27 cellular contexts compared by ENCODE assay signal in genomic region chr3:52856666-52857065, GRCh38. TPM values are rescaled to one million over a fixed set of nuclear protein-coding genes. Genes with fewer than 3 reads are reported as not detected.
DNase-seq lines count a peak whose midpoint lies in the region; ATAC-seq and TF ChIP-seq lines count a peak whose summit lies in the region.
"Had no signal": no experiment of that assay in that cellular context is flagged by ENCODE, and none has a peak within 500 bp of the region (broad histone marks: within the 10 kb centered on the region; RNA-seq: fewer than 3 reads in every experiment).

No MANE protein-coding gene starts in this region.

- H3K4me3 ChIP-seq in tibial artery = no peak overlapping the region
- H3K4me3 ChIP-seq: BLaER1 treated with 17β-estradiol and CSF1 and Interleukin-3, amounts not matched to agents 10 nM and 100 nM; GM12878 had no signal

- H3K9me3 Mint-ChIP-seq in activated CD8-positive, alpha-beta T cell treated with anti-CD3 and anti-CD28 coated beads, Interleukin-2, amount 10 ng/mL, durations not matched to agents 7 days and 5 days (ENCODE audit: insufficient read depth) = no peaks in the 10 kb centered on the region
- no peaks in the 10 kb centered on the region for H3K9me3 Mint-ChIP-seq in activated CD8-positive, alpha-beta T cell treated with anti-CD3 and anti-CD28 coated beads for 36 hours
- no peaks in the 10 kb centered on the region for H3K9me3 Mint-ChIP-seq in memory B cell
- no peaks in the 10 kb centered on the region for H3K9me3 Mint-ChIP-seq in activated CD4-positive, alpha-beta T cell treated with anti-CD3 and anti-CD28 coated beads for 36 hours (ENCODE audit: low read depth)
- H3K9me3 Mint-ChIP-seq: CD8-positive, alpha-beta T cell; T-cell had no signal

- H3K27me3 ChIP-seq in tibial artery = no peaks in the 10 kb centered on the region
- H3K27me3 ChIP-seq: BLaER1 treated with 17β-estradiol and CSF1 and Interleukin-3, amounts not matched to agents 10 nM and 100 nM had no signal

- intact Hi-C loops in activated CD8-positive, alpha-beta T cell treated with anti-CD3 and anti-CD28 coated beads for 36 hours (cut with micrococcal nuclease) = no loop called here
- intact Hi-C loops in activated CD4-positive, alpha-beta T cell treated with anti-CD3 and anti-CD28 coated beads for 36 hours (cut with DNase I, micrococcal nuclease) = loop anchor here in 1 of 2 experiments (10.0 kb wide), 1 partner anchor 338 kb away; no protein-coding TSS in a partner anchor
- intact Hi-C loops in tibial artery (cut with DNase I; ENCODE audit: low total_unique reads) = loop anchor here (10.0 kb wide), 1 partner anchor 218 kb away; no protein-coding TSS in a partner anchor

- no peak for ATAC-seq in activated CD8-positive, alpha-beta T cell treated with anti-CD3 and anti-CD28 coated beads, Interleukin-2, amount 10 ng/mL, durations not matched to agents 7 days and 5 days
- ATAC-seq in activated CD8-positive, alpha-beta T cell treated with anti-CD3 and anti-CD28 coated beads for 36 hours = no peak
- ATAC-seq in HG03175 (IDR thresholded peaks at IDR 0.05; ENCODE audit: unreplicated experiment) (peak; percentile 65), memory B cell (ENCODE audit: low read depth) (no peak), SK-N-SH treated with all-trans-retinoic acid at 6 μM for 48 hours (no peak), GM19452 (IDR thresholded peaks at IDR 0.05; ENCODE audit: unreplicated experiment) (no peak)
- ATAC-seq in activated CD4-positive, alpha-beta T cell treated with anti-CD3 and anti-CD28 coated beads for 36 hours = no peak
- ATAC-seq: CD8-positive, alpha-beta T cell; GM12878; Panc1; T-cell had no signal

- POLR2A ChIA-PET in activated CD8-positive, alpha-beta T cell treated with anti-CD3 and anti-CD28 coated beads, Interleukin-2, amount 10 ng/mL, durations not matched to agents 7 days and 5 days (lab: Charles Lee) = no interaction called here
- POLR2A ChIA-PET in activated CD8-positive, alpha-beta T cell treated with anti-CD3 and anti-CD28 coated beads for 36 hours (lab: Charles Lee) = no interaction called here
- POLR2A ChIA-PET in activated CD4-positive, alpha-beta T cell treated with anti-CD3 and anti-CD28 coated beads for 36 hours (lab: Charles Lee) = no interaction called here

- DNase-seq in activated CD8-positive, alpha-beta T cell treated with anti-CD3 and anti-CD28 coated beads, Interleukin-2, amount 10 ng/mL, durations not matched to agents 7 days and 5 days = no peak
- no peak for DNase-seq in activated CD8-positive, alpha-beta T cell treated with anti-CD3 and anti-CD28 coated beads for 36 hours
- DNase-seq in memory B cell (ENCODE audit: low spot score in 2 of 2) (no peak), tibial artery (no peak)
- no peak for DNase-seq in activated CD4-positive, alpha-beta T cell treated with anti-CD3 and anti-CD28 coated beads for 36 hours
- DNase-seq: ACHN; CD8-positive, alpha-beta T cell; DND-41; KG1; NCI-H1092; NCI-H1436 treated with DMSO at 0.1 percent for 48 hours; NCI-H2029; NCI-H2171; NCI-H345; NCI-H524; NCI-H774; NK-92 treated with Interleukin-12 subunit alpha and Interleukin-12 subunit beta, amount 100 ng/mL, for 24 hours; SIG-M5; SK-N-SH; T-cell had no signal

- peaks cover 16 to 53% (median 27%) of the 10 kb centered on the region in 3 donors for H3K36me3 ChIP-seq in tibial artery

- CTCF ChIA-PET in activated CD8-positive, alpha-beta T cell treated with anti-CD3 and anti-CD28 coated beads, Interleukin-2, amount 10 ng/mL, durations not matched to agents 7 days and 5 days (lab: Charles Lee) = no interaction called here
- CTCF ChIA-PET in activated CD8-positive, alpha-beta T cell treated with anti-CD3 and anti-CD28 coated beads for 36 hours (lab: Charles Lee) = interaction anchor here (0.5 kb wide), 1 partner anchor 113 kb away, joined by 3 read pairs; no protein-coding TSS in a partner anchor
- CTCF ChIA-PET in activated CD4-positive, alpha-beta T cell treated with anti-CD3 and anti-CD28 coated beads for 36 hours (lab: Charles Lee) = interaction anchor here (0.5 to 2.2 kb wide), 4 partner anchors 12 to 1153 kb away, joined by 3 to 6 read pairs (median 3); no protein-coding TSS in a partner anchor

- H3K27me3 Mint-ChIP-seq in activated CD8-positive, alpha-beta T cell treated with anti-CD3 and anti-CD28 coated beads, Interleukin-2, amount 10 ng/mL, durations not matched to agents 7 days and 5 days (ENCODE audit: low read depth) = no peaks in the 10 kb centered on the region
- no peaks in the 10 kb centered on the region for H3K27me3 Mint-ChIP-seq in activated CD8-positive, alpha-beta T cell treated with anti-CD3 and anti-CD28 coated beads for 36 hours
- H3K27me3 Mint-ChIP-seq in memory B cell = no peaks in the 10 kb centered on the region
- no peaks in the 10 kb centered on the region for H3K27me3 Mint-ChIP-seq in activated CD4-positive, alpha-beta T cell treated with anti-CD3 and anti-CD28 coated beads for 36 hours
- H3K27me3 Mint-ChIP-seq: T-cell had no signal

- H3K9me3 ChIP-seq in tibial artery = no peaks in the 10 kb centered on the region
- H3K9me3 ChIP-seq: BLaER1 treated with 17β-estradiol and CSF1 and Interleukin-3, amounts not matched to agents 10 nM and 100 nM; SK-N-SH had no signal

- no peaks in the 10 kb centered on the region for H3K4me1 ChIP-seq in tibial artery

- no peak overlapping the region for H3K4me3 Mint-ChIP-seq in activated CD8-positive, alpha-beta T cell treated with anti-CD3 and anti-CD28 coated beads, Interleukin-2, amount 10 ng/mL, durations not matched to agents 7 days and 5 days
- H3K4me3 Mint-ChIP-seq in activated CD8-positive, alpha-beta T cell treated with anti-CD3 and anti-CD28 coated beads for 36 hours = no peak overlapping the region
- no peak overlapping the region for H3K4me3 Mint-ChIP-seq in memory B cell
- no peak overlapping the region for H3K4me3 Mint-ChIP-seq in activated CD4-positive, alpha-beta T cell treated with anti-CD3 and anti-CD28 coated beads for 36 hours
- H3K4me3 Mint-ChIP-seq: CD8-positive, alpha-beta T cell; T-cell had no signal

- H3K36me3 Mint-ChIP-seq in activated CD8-positive, alpha-beta T cell treated with anti-CD3 and anti-CD28 coated beads, Interleukin-2, amount 10 ng/mL, durations not matched to agents 7 days and 5 days (ENCODE audit: low read depth) = peaks cover 8% of the 10 kb centered on the region
- no peaks in the 10 kb centered on the region for H3K36me3 Mint-ChIP-seq in activated CD8-positive, alpha-beta T cell treated with anti-CD3 and anti-CD28 coated beads for 36 hours (ENCODE audit: low read depth)
- H3K36me3 Mint-ChIP-seq in memory B cell = peaks cover 14% of the 10 kb centered on the region
- peaks cover 5% of the 10 kb centered on the region for H3K36me3 Mint-ChIP-seq in activated CD4-positive, alpha-beta T cell treated with anti-CD3 and anti-CD28 coated beads for 36 hours (ENCODE audit: low read depth)

- no peaks in the 10 kb centered on the region for H3K4me1 Mint-ChIP-seq in activated CD8-positive, alpha-beta T cell treated with anti-CD3 and anti-CD28 coated beads, Interleukin-2, amount 10 ng/mL, durations not matched to agents 7 days and 5 days (ENCODE audit: low read depth)
- H3K4me1 Mint-ChIP-seq in activated CD8-positive, alpha-beta T cell treated with anti-CD3 and anti-CD28 coated beads for 36 hours (ENCODE audit: low read depth) = no peaks in the 10 kb centered on the region
- H3K4me1 Mint-ChIP-seq in memory B cell = peaks cover 6% of the 10 kb centered on the region
- no peaks in the 10 kb centered on the region for H3K4me1 Mint-ChIP-seq in activated CD4-positive, alpha-beta T cell treated with anti-CD3 and anti-CD28 coated beads for 36 hours

- no peak overlapping the region for H3K27ac ChIP-seq in tibial artery
- H3K27ac ChIP-seq: 22Rv1; BLaER1 treated with 17β-estradiol and CSF1 and Interleukin-3, amounts not matched to agents 10 nM and 100 nM had no signal

- H3K27ac Mint-ChIP-seq in activated CD8-positive, alpha-beta T cell treated with anti-CD3 and anti-CD28 coated beads, Interleukin-2, amount 10 ng/mL, durations not matched to agents 7 days and 5 days = peak overlapping the region; percentile 12
- no peak overlapping the region for H3K27ac Mint-ChIP-seq in activated CD8-positive, alpha-beta T cell treated with anti-CD3 and anti-CD28 coated beads for 36 hours
- H3K27ac Mint-ChIP-seq in memory B cell = peak overlapping the region; percentile 35
- no peak overlapping the region for H3K27ac Mint-ChIP-seq in activated CD4-positive, alpha-beta T cell treated with anti-CD3 and anti-CD28 coated beads for 36 hours
- H3K27ac Mint-ChIP-seq: CD8-positive, alpha-beta T cell; T-cell had no signal

- no peak for TF ChIP-seq CTCF in activated CD8-positive, alpha-beta T cell treated with anti-CD3 and anti-CD28 coated beads for 36 hours (IDR thresholded peaks at IDR 0.05)
- TF ChIP-seq CTCF in tibial artery (IDR thresholded peaks at IDR 0.05) = no peak

TF ChIP-seq in SK-N-SH treated with all-trans-retinoic acid at 6 μM for 48 hours, 23 proteins besides CTCF, POLR2A, EP300 and RAD21 (continues in another document):
- TF ChIP-seq ESRRG (CRISPR knock-in tag; IDR thresholded peaks at IDR 0.05) (no peak), ARNTL (CRISPR knock-in tag; IDR thresholded peaks at IDR 0.05; ENCODE audit: borderline replicate concordance, low read depth) (no peak), ZFP3 (CRISPR knock-in tag; IDR thresholded peaks at IDR 0.05) (no peak)

RNA-seq across cellular contexts. Expression of gene MUSTN1, which starts 21.8 kb away (rescaled TPM):
- 1 to 10 TPM; 1.5 TPM for total RNA-seq in activated CD8-positive, alpha-beta T cell treated with anti-CD3 and anti-CD28 coated beads, Interleukin-2, amount 10 ng/mL, durations not matched to agents 7 days and 5 days
- not detected for total RNA-seq in activated CD8-positive, alpha-beta T cell treated with anti-CD3 and anti-CD28 coated beads for 36 hours
- total RNA-seq in activated CD4-positive, alpha-beta T cell treated with anti-CD3 and anti-CD28 coated beads for 36 hours = 1 to 10 TPM in 1 of 2 experiments, not detected in 1; 2.8 TPM

RNA-seq across cellular contexts. Expression of gene ITIH4, which starts 26.2 kb away (rescaled TPM):
- total RNA-seq in activated CD8-positive, alpha-beta T cell treated with anti-CD3 and anti-CD28 coated beads, Interleukin-2, amount 10 ng/mL, durations not matched to agents 7 days and 5 days = 10 to 100 TPM; 15.1 to 16.3 TPM
- 1 to 10 TPM; 3.9 to 5.5 TPM for total RNA-seq in activated CD8-positive, alpha-beta T cell treated with anti-CD3 and anti-CD28 coated beads for 36 hours
- 1 to 10 TPM; 4.0 to 6.5 TPM for total RNA-seq in activated CD4-positive, alpha-beta T cell treated with anti-CD3 and anti-CD28 coated beads for 36 hours

RNA-seq across cellular contexts. Expression of gene STIMATE, which starts 40.7 kb away (rescaled TPM):
- 10 to 100 TPM; 26.5 to 29.9 TPM for total RNA-seq in activated CD8-positive, alpha-beta T cell treated with anti-CD3 and anti-CD28 coated beads, Interleukin-2, amount 10 ng/mL, durations not matched to agents 7 days and 5 days
- total RNA-seq in activated CD8-positive, alpha-beta T cell treated with anti-CD3 and anti-CD28 coated beads for 36 hours = 10 to 100 TPM; 17.3 to 18.3 TPM
- total RNA-seq in activated CD4-positive, alpha-beta T cell treated with anti-CD3 and anti-CD28 coated beads for 36 hours = 10 to 100 TPM; 12.0 to 17.1 TPM

Comparison
In these comparisons a context has a peak if more than half of its experiments do, and no peak if none do; other contexts are left out.
1. H3K27ac Mint-ChIP-seq: peak in activated CD8-positive, alpha-beta T cell treated with anti-CD3 and anti-CD28 coated beads, Interleukin-2, amount 10 ng/mL, durations not matched to agents 7 days and 5 days (single experiment) and memory B cell (single experiment); none in activated CD8-positive, alpha-beta T cell treated with anti-CD3 and anti-CD28 coated beads for 36 hours (single experiment) and activated CD4-positive, alpha-beta T cell treated with anti-CD3 and anti-CD28 coated beads for 36 hours (single experiment).